ENCODE assay signal across 13 cellular contexts in genomic region chr6:36075656-36076055, GRCh38. TPM values are rescaled to one million over a fixed set of nuclear protein-coding genes. Genes with fewer than 3 reads are reported as not detected.
DNase-seq lines count a peak whose midpoint lies in the region; ATAC-seq, FAIRE-seq and TF ChIP-seq lines count a peak whose summit lies in the region.
"Had no signal": no experiment of that assay in that cellular context is flagged by ENCODE, and none has a peak within 500 bp of the region (broad histone marks: within the 10 kb centered on the region; RNA-seq: fewer than 3 reads in every experiment).

No MANE protein-coding gene starts in this region.

- FAIRE-seq in small intestine (lab: Jason Lieb, UNC) = no peak

- ATAC-seq in HG02970 (IDR thresholded peaks at IDR 0.05; ENCODE audit: low FRiP score, unreplicated experiment) = no peak
- ATAC-seq: lower lobe of right lung had no signal

- peak; percentile 32 for TF ChIP-seq CTCF in NB4 (IDR thresholded peaks at IDR 0.05; ENCODE audit: low read depth, low read length)
- peak; percentile 54 for TF ChIP-seq CTCF in epithelial cell of esophagus (IDR thresholded peaks at IDR 0.05; ENCODE audit: insufficient read depth, low read depth, low read length, missing control alignments)
- TF ChIP-seq CTCF in lower leg skin (IDR thresholded peaks at IDR 0.05) = no peak

- H3K27me3 Mint-ChIP-seq in activated CD4-positive, alpha-beta T cell treated with anti-CD3 and anti-CD28 coated beads, Interleukin-2, amount 10 ng/mL, durations not matched to agents 7 days and 5 days = no peaks in the 10 kb centered on the region

- no peak overlapping the region for H3K27ac Mint-ChIP-seq in activated CD4-positive, alpha-beta T cell treated with anti-CD3 and anti-CD28 coated beads, Interleukin-2, amount 10 ng/mL, durations not matched to agents 7 days and 5 days

- H3K9me3 ChIP-seq in small intestine (ENCODE audit: control insufficient read depth, low read depth) = no peaks in the 10 kb centered on the region
- H3K9me3 ChIP-seq: lower lobe of right lung, thoracic aorta had no signal

- WGBS in small intestine, 3 donors = 13 to 55% (median 42%) methylated on average over 3 of the region's 3 CpGs
- 29 to 52% methylated on average over 3 of the region's 3 CpGs for WGBS in lower leg skin, 2 donors

- intact Hi-C loops in lower leg skin (cut with DNase I; ENCODE audit: low total_unique reads) = no loop called here

- H3K9me3 Mint-ChIP-seq in activated CD4-positive, alpha-beta T cell treated with anti-CD3 and anti-CD28 coated beads, Interleukin-2, amount 10 ng/mL, durations not matched to agents 7 days and 5 days = peaks cover 5% of the 10 kb centered on the region

- H3K4me3 ChIP-seq in NB4 (ENCODE audit: low read depth, low read length) (no peak overlapping the region), epithelial cell of esophagus (ENCODE audit: low read length) (no peak overlapping the region), small intestine (ENCODE audit: low read depth in 1 of 2, low read length in 2 of 2) (no peak overlapping the region), lower leg skin (ENCODE audit: low read depth, poor library complexity, severe bottlenecking) (no peak overlapping the region)
- H3K4me3 ChIP-seq: BLaER1, lower lobe of right lung, SK-N-MC, thoracic aorta had no signal

- peaks cover 50% of the 10 kb centered on the region for H3K36me3 Mint-ChIP-seq in activated CD4-positive, alpha-beta T cell treated with anti-CD3 and anti-CD28 coated beads, Interleukin-2, amount 10 ng/mL, durations not matched to agents 7 days and 5 days (ENCODE audit: low read depth)

- peaks cover 3 to 11% of the 10 kb centered on the region in 2 donors for H3K36me3 ChIP-seq in small intestine (ENCODE audit: control insufficient read depth in 2 of 2, insufficient read depth in 2 of 2, low read length in 2 of 2)

- CTCF ChIA-PET in activated CD4-positive, alpha-beta T cell treated with anti-CD3 and anti-CD28 coated beads, Interleukin-2, amount 10 ng/mL, durations not matched to agents 7 days and 5 days (lab: Charles Lee) = interaction anchor here (0.7 kb wide), 1 partner anchor 24 kb away, joined by 3 read pairs; no protein-coding TSS in a partner anchor

- no peaks in the 10 kb centered on the region for H3K4me1 ChIP-seq in small intestine (ENCODE audit: control insufficient read depth in 2 of 2, insufficient read depth in 1 of 2, low read depth in 1 of 2, low read length in 1 of 2)
- H3K4me1 ChIP-seq: BLaER1, lower lobe of right lung had no signal

- H3K27ac ChIP-seq in small intestine (ENCODE audit: low read depth in 1 of 2, low read length in 1 of 2) = peak overlapping the region in 1 of 2 donors; percentile 20
- H3K27ac ChIP-seq: BLaER1, lower lobe of right lung, SK-N-MC, thoracic aorta had no signal

- H3K4me1 Mint-ChIP-seq in activated CD4-positive, alpha-beta T cell treated with anti-CD3 and anti-CD28 coated beads, Interleukin-2, amount 10 ng/mL, durations not matched to agents 7 days and 5 days = peaks cover 6% of the 10 kb centered on the region

- DNase-seq in activated CD4-positive, alpha-beta T cell treated with anti-CD3 and anti-CD28 coated beads, Interleukin-2, amount 10 ng/mL, durations not matched to agents 7 days and 5 days = peak; percentile 16
- no peak for DNase-seq in activated CD4-positive, alpha-beta T cell treated with anti-CD3 and anti-CD28 coated beads for 1 hour
- peak; percentile 21 for DNase-seq in NB4 (ENCODE audit: low read depth)
- DNase-seq in epithelial cell of esophagus (ENCODE audit: low read depth) = peak; percentile 54
- peak; percentile 80 for DNase-seq in small intestine
- DNase-seq in lower leg skin (ENCODE audit: low spot score in 2 of 2) = no peak
- no peak for DNase-seq in T-helper 9 cell
- DNase-seq: lower lobe of right lung; stimulated activated CD4-positive, alpha-beta T cell treated with anti-CD3 and anti-CD28 coated beads, Interleukin-15, amount 100 ng/mL, for 24 hours had no signal

- TF ChIP-seq POLR2A in NB4 (IDR thresholded peaks at IDR 0.05; ENCODE audit: extremely low read depth, insufficient read length) (no peak), lower leg skin (IDR thresholded peaks at IDR 0.05) (no peak)

- H3K4me3 Mint-ChIP-seq in activated CD4-positive, alpha-beta T cell treated with anti-CD3 and anti-CD28 coated beads, Interleukin-2, amount 10 ng/mL, durations not matched to agents 7 days and 5 days = no peak overlapping the region

- POLR2A ChIA-PET in activated CD4-positive, alpha-beta T cell treated with anti-CD3 and anti-CD28 coated beads, Interleukin-2, amount 10 ng/mL, durations not matched to agents 7 days and 5 days (lab: Charles Lee) = no interaction called here

- H3K27me3 ChIP-seq in small intestine (ENCODE audit: control insufficient read depth in 2 of 2, insufficient read depth in 2 of 2, low read length in 2 of 2) = no peaks in the 10 kb centered on the region
- H3K27me3 ChIP-seq: BLaER1 had no signal

RNA-seq across cellular contexts. Expression of gene MAPK14, which starts 48.0 kb away (rescaled TPM):
- 10 to 100 TPM; 66.7 to 68.6 TPM for total RNA-seq in activated CD4-positive, alpha-beta T cell treated with anti-CD3 and anti-CD28 coated beads, Interleukin-2, amount 10 ng/mL, durations not matched to agents 7 days and 5 days
- polyA plus RNA-seq in small intestine = 10 to 100 TPM; 22.4 to 40.0 (median 24.3) TPM
- total RNA-seq in lower leg skin = 100 to 1,000 TPM in 1 of 4 donors, 10 to 100 TPM in 3; 63.0 to 153 (median 77.7) TPM

RNA-seq across cellular contexts. Expression of gene SLC26A8, which starts 51.2 kb away (rescaled TPM):
- total RNA-seq in activated CD4-positive, alpha-beta T cell treated with anti-CD3 and anti-CD28 coated beads, Interleukin-2, amount 10 ng/mL, durations not matched to agents 7 days and 5 days = not detected
- under 1 TPM in 1 of 3 donors, not detected in 2; 0.16 TPM for polyA plus RNA-seq in small intestine
- not detected for total RNA-seq in lower leg skin

RNA-seq across cellular contexts. Expression of gene MAPK13, which starts 54.7 kb away (rescaled TPM):
- 10 to 100 TPM; 29.3 to 29.9 TPM for total RNA-seq in activated CD4-positive, alpha-beta T cell treated with anti-CD3 and anti-CD28 coated beads, Interleukin-2, amount 10 ng/mL, durations not matched to agents 7 days and 5 days
- 100 to 1,000 TPM in 1 of 3 donors, 10 to 100 TPM in 2; 86.7 to 108 (median 95.5) TPM for polyA plus RNA-seq in small intestine
- 100 to 1,000 TPM in 3 of 4 donors, 10 to 100 TPM in 1; 94.4 to 125 (median 116) TPM for total RNA-seq in lower leg skin

Comparison
In these comparisons a context has a peak if more than half of its experiments do, and no peak if none do; other contexts are left out.
1. DNase-seq: peak in activated CD4-positive, alpha-beta T cell treated with anti-CD3 and anti-CD28 coated beads, Interleukin-2, amount 10 ng/mL, durations not matched to agents 7 days and 5 days (single experiment), NB4 (single experiment), epithelial cell of esophagus (single experiment) and small intestine (single experiment); none in activated CD4-positive, alpha-beta T cell treated with anti-CD3 and anti-CD28 coated beads for 1 hour (single experiment), lower leg skin (0 of 2) and T-helper 9 cell (single experiment).
2. CTCF ChIP-seq: peak in NB4 (single experiment) and epithelial cell of esophagus (single experiment); none in lower leg skin (0 of 3).